ENCODE assay signal across 13 cellular contexts in the genomic region with DNA sequence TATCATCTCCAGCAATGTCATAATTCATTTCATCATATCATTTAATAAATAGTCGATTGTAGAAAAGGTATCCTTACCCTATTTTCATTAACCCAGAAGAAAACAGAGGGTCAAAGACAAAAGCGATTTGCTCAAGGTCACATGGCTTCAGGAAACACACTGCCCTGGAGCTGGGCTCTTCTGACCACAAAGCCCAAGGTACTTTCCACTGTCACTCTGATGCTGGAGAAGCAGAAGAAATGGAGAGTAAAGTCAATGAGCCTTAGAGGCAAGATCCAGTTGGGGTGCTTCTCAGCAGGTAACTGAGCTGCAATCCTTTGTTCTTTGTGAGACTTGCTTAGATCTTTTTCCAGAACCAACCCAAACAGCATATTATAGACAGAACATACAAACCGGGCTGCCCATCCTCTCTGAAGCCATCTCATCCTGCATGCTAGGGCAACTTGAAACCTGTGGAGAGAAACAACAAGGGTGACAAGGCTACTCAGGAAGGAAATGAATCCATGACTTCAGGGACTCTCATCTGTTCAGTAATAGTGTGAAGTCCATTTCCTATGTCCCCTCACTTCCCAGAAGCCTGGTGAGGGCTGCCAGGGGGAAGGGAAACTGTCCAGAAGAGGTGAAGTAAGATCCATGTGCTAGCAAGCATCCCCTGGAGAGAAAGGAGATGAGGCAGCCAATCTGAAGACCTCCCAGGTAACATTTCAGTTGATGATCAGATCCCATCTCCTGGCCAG.
DNase-seq lines count a peak whose midpoint lies in the region; ATAC-seq, FAIRE-seq and TF ChIP-seq lines count a peak whose summit lies in the region.
"Had no signal": no experiment of that assay in that cellular context is flagged by ENCODE, and none has a peak within 500 bp of the region (broad histone marks: within the 10 kb centered on the region; RNA-seq: fewer than 3 reads in every experiment).

No MANE protein-coding gene starts in this region.

- peaks cover 4% of the 10 kb centered on the region for H3K4me1 Mint-ChIP-seq in activated CD8-positive, alpha-beta T cell treated with anti-CD3 and anti-CD28 coated beads, Interleukin-2, amount 10 ng/mL, durations not matched to agents 7 days and 5 days (ENCODE audit: low read depth)
- H3K4me1 Mint-ChIP-seq in nephron progenitor cell = peaks cover 5% of the 10 kb centered on the region

- H3K27me3 Mint-ChIP-seq in activated CD8-positive, alpha-beta T cell treated with anti-CD3 and anti-CD28 coated beads, Interleukin-2, amount 10 ng/mL, durations not matched to agents 7 days and 5 days (ENCODE audit: low read depth) = peaks cover 9% of the 10 kb centered on the region
- peaks cover 9% of the 10 kb centered on the region for H3K27me3 Mint-ChIP-seq in nephron progenitor cell (ENCODE audit: low read depth, poor library complexity)

- H3K9ac ChIP-seq in skeletal muscle satellite cell (ENCODE audit: low read depth, low read length) = peak overlapping the region; percentile 19

- H3K27me3 ChIP-seq in skeletal muscle satellite cell (ENCODE audit: control insufficient read depth, insufficient read depth, low read length) = no peaks in the 10 kb centered on the region

- CTCF ChIA-PET in activated CD8-positive, alpha-beta T cell treated with anti-CD3 and anti-CD28 coated beads, Interleukin-2, amount 10 ng/mL, durations not matched to agents 7 days and 5 days (lab: Charles Lee) = no interaction called here

- no peaks in the 10 kb centered on the region for H3K36me3 Mint-ChIP-seq in activated CD8-positive, alpha-beta T cell treated with anti-CD3 and anti-CD28 coated beads, Interleukin-2, amount 10 ng/mL, durations not matched to agents 7 days and 5 days (ENCODE audit: low read depth)
- peaks cover 5% of the 10 kb centered on the region for H3K36me3 Mint-ChIP-seq in nephron progenitor cell (ENCODE audit: low read depth)

- no peaks in the 10 kb centered on the region for H3K9me3 ChIP-seq in skeletal muscle satellite cell (replicated peaks; ENCODE audit: low read length)

- FAIRE-seq in RCC 7860 (lab: Jason Lieb, UNC) = peak; percentile 48
- FAIRE-seq: H1 had no signal

- H3K27ac Mint-ChIP-seq in activated CD8-positive, alpha-beta T cell treated with anti-CD3 and anti-CD28 coated beads, Interleukin-2, amount 10 ng/mL, durations not matched to agents 7 days and 5 days = no peak overlapping the region
- no peak overlapping the region for H3K27ac Mint-ChIP-seq in nephron progenitor cell
- H3K27ac Mint-ChIP-seq: endodermal cell had no signal

- peaks cover 1% of the 10 kb centered on the region for H3K9me3 Mint-ChIP-seq in activated CD8-positive, alpha-beta T cell treated with anti-CD3 and anti-CD28 coated beads, Interleukin-2, amount 10 ng/mL, durations not matched to agents 7 days and 5 days (ENCODE audit: insufficient read depth)
- peaks cover 19% of the 10 kb centered on the region for H3K9me3 Mint-ChIP-seq in nephron progenitor cell
- H3K9me3 Mint-ChIP-seq: endodermal cell had no signal

- H3K4me3 ChIP-seq in GM12865 (ENCODE audit: low read depth, low read length) (no peak overlapping the region), skeletal muscle satellite cell (ENCODE audit: low read length) (no peak overlapping the region)

- DNase-seq in GM12865 (ENCODE audit: low read depth) (peak; percentile 39), RCC 7860 (ENCODE audit: low spot score) (peak; percentile 28), fibroblast of gingiva (ENCODE audit: low read depth) (peak; percentile 48), nephron progenitor cell (no peak)
- no peak for DNase-seq in activated CD8-positive, alpha-beta T cell treated with anti-CD3 and anti-CD28 coated beads, Interleukin-2, amount 10 ng/mL, durations not matched to agents 7 days and 5 days
- DNase-seq: amygdala, C1 segment of cervical spinal cord, endodermal cell, KG1 had no signal

- POLR2A ChIA-PET in activated CD8-positive, alpha-beta T cell treated with anti-CD3 and anti-CD28 coated beads, Interleukin-2, amount 10 ng/mL, durations not matched to agents 7 days and 5 days (lab: Charles Lee) = no interaction called here

- H3K36me3 ChIP-seq in skeletal muscle satellite cell (ENCODE audit: insufficient read depth, low read length) = no peaks in the 10 kb centered on the region

- ATAC-seq in activated CD8-positive, alpha-beta T cell treated with anti-CD3 and anti-CD28 coated beads, Interleukin-2, amount 10 ng/mL, durations not matched to agents 7 days and 5 days = no peak
- no peak for ATAC-seq in HG02610 (IDR thresholded peaks at IDR 0.05; ENCODE audit: unreplicated experiment)
- ATAC-seq in HG03432 (IDR thresholded peaks at IDR 0.05; ENCODE audit: unreplicated experiment) = no peak

- no peak overlapping the region for H3K4me2 ChIP-seq in skeletal muscle satellite cell (ENCODE audit: low read length)

- H3K4me3 Mint-ChIP-seq in activated CD8-positive, alpha-beta T cell treated with anti-CD3 and anti-CD28 coated beads, Interleukin-2, amount 10 ng/mL, durations not matched to agents 7 days and 5 days = no peak overlapping the region
- H3K4me3 Mint-ChIP-seq in nephron progenitor cell = no peak overlapping the region
- H3K4me3 Mint-ChIP-seq: endodermal cell had no signal

- TF ChIP-seq CTCF in GM12865 (IDR thresholded peaks at IDR 0.05; ENCODE audit: insufficient read depth, low read depth, low read length, missing control alignments) = no peak
- no peak for TF ChIP-seq CTCF in nephron progenitor cell (IDR thresholded peaks at IDR 0.05)

- peaks cover 17% of the 10 kb centered on the region for H3K4me1 ChIP-seq in skeletal muscle satellite cell (ENCODE audit: control insufficient read depth, insufficient read depth, low read length)

Comparison
In these comparisons a context has a peak if more than half of its experiments do, and no peak if none do; other contexts are left out.
1. DNase-seq: peak in GM12865 (single experiment), RCC 7860 (single experiment) and fibroblast of gingiva (single experiment); none in activated CD8-positive, alpha-beta T cell treated with anti-CD3 and anti-CD28 coated beads, Interleukin-2, amount 10 ng/mL, durations not matched to agents 7 days and 5 days (single experiment) and nephron progenitor cell (single experiment).